Comparison of ENCODE assay signal across 28 cellular contexts in the genomic region with DNA sequence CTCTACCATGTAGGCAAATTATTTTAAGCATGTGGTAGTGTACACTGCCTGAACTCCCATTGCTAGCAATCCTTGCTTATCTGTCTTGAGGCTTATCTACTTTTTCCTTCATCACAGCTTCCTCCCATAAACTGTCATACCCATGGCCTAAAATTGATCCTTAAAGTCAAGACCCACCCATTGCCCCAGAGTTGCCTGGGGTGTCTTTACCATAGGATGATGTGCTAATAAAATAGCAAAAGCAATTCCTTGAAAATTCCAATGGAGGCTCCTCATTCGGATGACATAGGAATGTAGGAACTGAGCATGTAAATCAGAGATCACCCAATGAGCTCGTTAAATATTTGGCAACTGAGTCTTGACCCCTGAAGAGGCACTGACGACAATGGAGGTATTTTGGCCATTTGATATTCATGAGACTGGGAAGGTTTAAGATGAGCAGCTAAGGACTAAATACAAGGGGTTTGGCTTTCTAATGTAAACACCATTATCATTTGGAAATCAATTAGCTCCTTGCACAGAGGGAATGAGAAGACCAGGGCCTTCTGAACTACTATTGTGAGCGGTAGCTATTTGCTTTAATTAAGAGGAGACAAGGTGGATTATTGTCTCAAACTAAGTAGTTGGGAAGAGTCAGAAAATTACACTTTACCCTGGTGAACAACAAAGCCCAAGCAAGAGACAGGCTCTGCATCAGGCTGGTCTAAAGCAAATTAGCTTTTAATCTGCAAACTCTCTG.
"Had no signal": no experiment of that assay in that cellular context is flagged by ENCODE, and none has a peak within 500 bp of the region (broad histone marks: within the 10 kb centered on the region; RNA-seq: fewer than 3 reads in every experiment).

No MANE protein-coding gene starts in this region.

- DNase-seq: dermis blood vessel endothelial cell; effector memory CD4-positive, alpha-beta T cell; gastrocnemius medialis; head of caudate nucleus; kidney; mesenchymal stem cell; midbrain; naive thymus-derived CD4-positive, alpha-beta T cell; occipital lobe; ovary; posterior cingulate gyrus; psoas muscle; right cardiac atrium; sigmoid colon; stimulated activated CD4-positive, alpha-beta T cell treated with anti-CD3 and anti-CD28 coated beads, Interleukin-2, amount 100 ng/mL, for 24 hours; stimulated activated CD4-positive, alpha-beta T cell treated with anti-CD3 and anti-CD28 coated beads, Interleukin-4, amount 100 ng/mL, for 24 hours; stimulated activated naive CD4-positive, alpha-beta T cell treated with Interleukin-2 at 50 U/mL for 16 hours; stomach; tibial artery; upper lobe of left lung had no signal

- ATAC-seq: gastrocnemius medialis; left lobe of liver; naive thymus-derived CD4-positive, alpha-beta T cell; psoas muscle; right cardiac atrium; stimulated activated effector memory CD8-positive, alpha-beta T cell treated with anti-CD3 and anti-CD28 coated beads, Interleukin-12 subunit alpha, Interleukin-12 subunit beta, amount 100 ng/mL, for 72 hours had no signal

- H3K36me3 Mint-ChIP-seq: stimulated activated effector memory CD8-positive, alpha-beta T cell treated with anti-CD3 and anti-CD28 coated beads, Interleukin-12 subunit alpha, Interleukin-12 subunit beta, amount 100 ng/mL, for 72 hours had no signal

- H3K27me3 ChIP-seq: esophagus muscularis mucosa, gastrocnemius medialis, ovary, sigmoid colon, stomach, tibial artery, upper lobe of left lung, vagina had no signal

- H3K36me3 ChIP-seq: esophagus muscularis mucosa, gastrocnemius medialis, ovary, sigmoid colon, stomach, tibial artery, upper lobe of left lung, vagina had no signal

- H3K4me3 ChIP-seq: coronary artery, esophagus muscularis mucosa, gastrocnemius medialis, lung, ovary, psoas muscle, sigmoid colon, stomach, tibial artery, upper lobe of left lung, vagina had no signal

- FAIRE-seq: endothelial cell of umbilical vein, kidney had no signal

- H3K9me3 Mint-ChIP-seq: nephron; stimulated activated effector memory CD8-positive, alpha-beta T cell treated with anti-CD3 and anti-CD28 coated beads, Interleukin-12 subunit alpha, Interleukin-12 subunit beta, amount 100 ng/mL, for 72 hours had no signal

- H3K4me1 Mint-ChIP-seq: nephron; stimulated activated effector memory CD8-positive, alpha-beta T cell treated with anti-CD3 and anti-CD28 coated beads, Interleukin-12 subunit alpha, Interleukin-12 subunit beta, amount 100 ng/mL, for 72 hours had no signal

- H3K27ac ChIP-seq: coronary artery, esophagus muscularis mucosa, gastrocnemius medialis, ovary, psoas muscle, sigmoid colon, stomach, tibial artery, upper lobe of left lung, vagina had no signal

- H3K9me3 ChIP-seq: esophagus muscularis mucosa, gastrocnemius medialis, ovary, psoas muscle, sigmoid colon, stomach, tibial artery, upper lobe of left lung, vagina had no signal

- H3K4me3 Mint-ChIP-seq: naive thymus-derived CD4-positive, alpha-beta T cell; nephron; stimulated activated effector memory CD8-positive, alpha-beta T cell treated with anti-CD3 and anti-CD28 coated beads, Interleukin-12 subunit alpha, Interleukin-12 subunit beta, amount 100 ng/mL, for 72 hours had no signal

- H3K27ac Mint-ChIP-seq: naive thymus-derived CD4-positive, alpha-beta T cell; nephron; stimulated activated effector memory CD8-positive, alpha-beta T cell treated with anti-CD3 and anti-CD28 coated beads, Interleukin-12 subunit alpha, Interleukin-12 subunit beta, amount 100 ng/mL, for 72 hours had no signal

- H3K4me1 ChIP-seq: esophagus muscularis mucosa, gastrocnemius medialis, psoas muscle, sigmoid colon, stomach, tibial artery, upper lobe of left lung, vagina had no signal
